16 cellular contexts compared by ENCODE assay signal in genomic region chr6:39812496-39812852, GRCh38. TPM values are rescaled to one million over a fixed set of nuclear protein-coding genes. Genes with fewer than 3 reads are reported as not detected.
A peak's percentile ranks its signal among the peaks of the same experiment; 100 is the strongest.
DNase-seq lines count a peak whose midpoint lies in the region; ATAC-seq lines count a peak whose summit lies in the region.
"Had no signal": no experiment of that assay in that cellular context is flagged by ENCODE, and none has a peak within 500 bp of the region (broad histone marks: within the 10 kb centered on the region; RNA-seq: fewer than 3 reads in every experiment).

No MANE protein-coding gene starts in this region.

- H3K27me3 ChIP-seq in layer of hippocampus (ENCODE audit: control insufficient read depth, insufficient read depth, low read length): no peaks in the 10 kb centered on the region
- no peaks in the 10 kb centered on the region for H3K27me3 ChIP-seq in skeletal muscle satellite cell (ENCODE audit: control insufficient read depth, insufficient read depth, low read length)
- no peaks in the 10 kb centered on the region for H3K27me3 ChIP-seq in aorta (ENCODE audit: control insufficient read depth in 1 of 2, insufficient read depth in 2 of 2, low read length in 1 of 2)

- intact Hi-C loops in Right ventricle myocardium inferior (cut with DNase I): no loop called here
- intact Hi-C loops in Right ventricle myocardium superior (cut with DNase I): no loop called here
- intact Hi-C loops in aorta (cut with DNase I): loop anchor here (5.0 kb wide), 1 partner anchor 40 kb away; no protein-coding TSS in a partner anchor

- WGBS in aorta, 2 donors: 68 to 82% methylated on average over 2 of the region's 2 CpGs

- H3K4me1 ChIP-seq in skeletal muscle satellite cell (ENCODE audit: control insufficient read depth, insufficient read depth, low read length) (peaks cover 13% of the 10 kb centered on the region), aorta (ENCODE audit: control insufficient read depth in 1 of 2, insufficient read depth in 2 of 2, low read length in 2 of 2) (peaks cover 10 to 19% of the 10 kb centered on the region in 2 donors)
- H3K4me1 ChIP-seq: A549, HAP-1 had no signal

- H3K4me2 ChIP-seq in skeletal muscle satellite cell (ENCODE audit: low read length): peak overlapping the region; percentile 12
- H3K4me2 ChIP-seq: A549, KMS-11 had no signal

- H3K9me3 ChIP-seq in skeletal muscle satellite cell (replicated peaks; ENCODE audit: low read length) (no peaks in the 10 kb centered on the region), aorta (ENCODE audit: control insufficient read depth, low read length) (no peaks in the 10 kb centered on the region)
- H3K9me3 ChIP-seq: A549, HAP-1 had no signal

- DNase-seq in Right ventricle myocardium inferior (ENCODE audit: missing footprints) (no peak), Right ventricle myocardium superior (no peak), aorta (no peak), HUDEP-2 (lab: John Stamatoyannopoulos, UW; ENCODE audit: unreplicated experiment in 76 of 76) (no peak), RKO (ENCODE audit: low spot score) (no peak)
- DNase-seq in activated CD4-positive, alpha-beta T cell treated with anti-CD3 and anti-CD28 coated beads for 4 hours: no peak
- DNase-seq: activated CD8-positive, alpha-beta memory T cell treated with anti-CD3 and anti-CD28 coated beads for 24 hours; activated effector memory CD4-positive, alpha-beta T cell treated with anti-CD3 and anti-CD28 coated beads, Interleukin-2, amount 50 U/mL, for 16 hours; CD4-positive, CD25-positive, alpha-beta regulatory T cell; PC-3 had no signal

- ATAC-seq in Right ventricle myocardium inferior (peak; percentile 33), Right ventricle myocardium superior (ENCODE audit: poor library complexity) (no peak), aorta (ENCODE audit: low FRiP score) (peak; percentile 5)
- ATAC-seq: A549, PC-3 had no signal

- no peak overlapping the region for H3K4me3 ChIP-seq in skeletal muscle satellite cell (ENCODE audit: low read length)
- H3K4me3 ChIP-seq in aorta (ENCODE audit: low read length in 2 of 2): no peak overlapping the region
- H3K4me3 ChIP-seq: A549, HAP-1 had no signal

- H3K9ac ChIP-seq in skeletal muscle satellite cell (ENCODE audit: low read depth, low read length): peak overlapping the region; percentile 18
- H3K9ac ChIP-seq: KMS-11 had no signal

- H3K36me3 ChIP-seq in skeletal muscle satellite cell (ENCODE audit: insufficient read depth, low read length): no peaks in the 10 kb centered on the region
- no peaks in the 10 kb centered on the region for H3K36me3 ChIP-seq in aorta (ENCODE audit: control insufficient read depth in 1 of 2, insufficient read depth in 2 of 2, low read length in 1 of 2)
- H3K36me3 ChIP-seq: HAP-1 had no signal

- peak overlapping the region; percentile 75 for H3K27ac ChIP-seq in layer of hippocampus (ENCODE audit: low read depth, low read length)
- peak overlapping the region in 1 of 2 donors; percentile 7 for H3K27ac ChIP-seq in aorta (ENCODE audit: low read depth in 1 of 2, low read length in 2 of 2)
- H3K27ac ChIP-seq: A549, KMS-11, VCaP had no signal

RNA-seq across cellular contexts. Expression of gene DAAM2, which starts 20.3 kb away (rescaled TPM):
- total RNA-seq in Right ventricle myocardium inferior: 14.7 TPM
- 13.0 TPM for total RNA-seq in Right ventricle myocardium superior
- total RNA-seq in skeletal muscle satellite cell (2012; rRNA removed): 0.51 and 2.2 TPM in 2 replicates
- 10 to 100 TPM; 61.5 to 62.1 TPM for total RNA-seq in aorta
- 10 to 100 TPM; 27.3 to 30.4 TPM for polyA plus RNA-seq in aorta
- total RNA-seq: CD4-positive, CD25-positive, alpha-beta regulatory T cell; PC-3 had no signal
- polyA plus RNA-seq: A549; CD4-positive, CD25-positive, alpha-beta regulatory T cell had no signal

Comparison
In these comparisons a context has a peak if more than half of its experiments do, and no peak if none do; other contexts are left out.
1. intact Hi-C loops: an anchor here in aorta (5.0 kb wide); none called in Right ventricle myocardium inferior and Right ventricle myocardium superior.